ENCODE assay signal across 1 cellular context in the genomic region with DNA sequence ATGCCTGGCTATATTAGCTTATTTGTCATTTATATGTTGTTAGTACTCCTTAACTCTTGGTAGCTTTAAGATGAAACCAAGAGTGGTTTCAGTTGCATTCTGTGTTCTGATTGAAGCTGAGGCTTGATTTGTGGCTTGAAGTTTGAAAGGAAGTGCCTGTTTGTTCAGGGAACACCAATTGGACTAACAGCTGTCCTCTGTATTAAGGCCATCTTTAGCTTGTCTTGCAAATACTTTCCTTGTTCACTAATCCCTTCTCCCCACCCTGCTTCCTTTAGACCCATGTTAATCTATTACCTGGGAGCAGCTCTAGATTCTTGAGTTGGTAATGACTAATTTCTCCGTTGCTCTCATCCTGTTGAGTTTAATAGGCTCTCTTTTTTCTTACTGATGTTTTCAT.
TF ChIP-seq lines count a peak whose summit lies in the region.

No MANE protein-coding gene starts in this region.

TF ChIP-seq in GM12878, 131 proteins besides CTCF, POLR2A, EP300 and RAD21:
- 0 out of 2 replicates have a peak, but pooled peaks have one; percentile 10 for TF ChIP-seq RUNX3 (IDR thresholded peaks at IDR 0.05; ENCODE audit: low read length)
- no peak for TF ChIP-seq MLLT1 (IDR thresholded peaks at IDR 0.05)
- no peak for TF ChIP-seq CBX3 (IDR thresholded peaks at IDR 0.05; ENCODE audit: borderline replicate concordance, low read depth)
- no peak for TF ChIP-seq YY1 (IDR thresholded peaks at IDR 0.05; ENCODE audit: low read depth, low read length)
- TF ChIP-seq, protein P1, sequence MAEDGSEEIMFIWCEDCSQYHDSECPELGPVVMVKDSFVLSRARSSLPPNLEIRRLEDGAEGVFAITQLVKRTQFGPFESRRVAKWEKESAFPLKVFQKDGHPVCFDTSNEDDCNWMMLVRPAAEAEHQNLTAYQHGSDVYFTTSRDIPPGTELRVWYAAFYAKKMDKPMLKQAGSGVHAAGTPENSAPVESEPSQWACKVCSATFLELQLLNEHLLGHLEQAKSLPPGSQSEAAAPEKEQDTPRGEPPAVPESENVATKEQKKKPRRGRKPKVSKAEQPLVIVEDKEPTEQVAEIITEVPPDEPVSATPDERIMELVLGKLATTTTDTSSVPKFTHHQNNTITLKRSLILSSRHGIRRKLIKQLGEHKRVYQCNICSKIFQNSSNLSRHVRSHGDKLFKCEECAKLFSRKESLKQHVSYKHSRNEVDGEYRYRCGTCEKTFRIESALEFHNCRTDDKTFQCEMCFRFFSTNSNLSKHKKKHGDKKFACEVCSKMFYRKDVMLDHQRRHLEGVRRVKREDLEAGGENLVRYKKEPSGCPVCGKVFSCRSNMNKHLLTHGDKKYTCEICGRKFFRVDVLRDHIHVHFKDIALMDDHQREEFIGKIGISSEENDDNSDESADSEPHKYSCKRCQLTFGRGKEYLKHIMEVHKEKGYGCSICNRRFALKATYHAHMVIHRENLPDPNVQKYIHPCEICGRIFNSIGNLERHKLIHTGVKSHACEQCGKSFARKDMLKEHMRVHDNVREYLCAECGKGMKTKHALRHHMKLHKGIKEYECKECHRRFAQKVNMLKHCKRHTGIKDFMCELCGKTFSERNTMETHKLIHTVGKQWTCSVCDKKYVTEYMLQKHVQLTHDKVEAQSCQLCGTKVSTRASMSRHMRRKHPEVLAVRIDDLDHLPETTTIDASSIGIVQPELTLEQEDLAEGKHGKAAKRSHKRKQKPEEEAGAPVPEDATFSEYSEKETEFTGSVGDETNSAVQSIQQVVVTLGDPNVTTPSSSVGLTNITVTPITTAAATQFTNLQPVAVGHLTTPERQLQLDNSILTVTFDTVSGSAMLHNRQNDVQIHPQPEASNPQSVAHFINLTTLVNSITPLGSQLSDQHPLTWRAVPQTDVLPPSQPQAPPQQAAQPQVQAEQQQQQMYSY (CRISPR knock-in tag; IDR thresholded peaks at IDR 0.05), result no peak
